In genomic region chr12:4279120-4279690, GRCh38 we compare ENCODE assay signal across 13 cellular contexts. TPM values are rescaled to one million over a fixed set of nuclear protein-coding genes. Genes with fewer than 3 reads are reported as not detected.
A peak's percentile ranks its signal among the peaks of the same experiment; 100 is the strongest.
DNase-seq lines count a peak whose midpoint lies in the region; ATAC-seq and TF ChIP-seq lines count a peak whose summit lies in the region.
"Had no signal": no experiment of that assay in that cellular context is flagged by ENCODE, and none has a peak within 500 bp of the region (broad histone marks: within the 10 kb centered on the region; RNA-seq: fewer than 3 reads in every experiment).

No MANE protein-coding gene starts in this region.

- H3K36me3 ChIP-seq in Caco-2 (ENCODE audit: control insufficient read depth, insufficient read depth, low read length) (no peaks in the 10 kb centered on the region), OCI-LY3 (replicated peaks; ENCODE audit: low read depth, low read length) (peaks cover 96% of the 10 kb centered on the region)
- H3K36me3 ChIP-seq: right lobe of liver had no signal

- no TSS peak for BruUV-seq in Caco-2 (replicated peaks; lab: Mats Ljungman, UMichigan)

- ATAC-seq in HG03378 (IDR thresholded peaks at IDR 0.05; ENCODE audit: unreplicated experiment) (no peak), GM18907 (IDR thresholded peaks at IDR 0.05; ENCODE audit: unreplicated experiment) (no peak)

- CTCF ChIA-PET in Caco-2 (lab: Charles Lee) = interaction anchor here (0.6 to 3.9 kb wide), 3 partner anchors 25 to 395 kb away, joined by 3 to 93 read pairs (median 47); no protein-coding TSS in a partner anchor

- H3K27me3 Mint-ChIP-seq in Caco-2 (ENCODE audit: insufficient read depth, unreplicated experiment) = peaks cover 15% of the 10 kb centered on the region
- no peaks in the 10 kb centered on the region for H3K27me3 Mint-ChIP-seq in neural crest cell (ENCODE audit: low read depth)

- H3K4me3 ChIP-seq in Caco-2 (ENCODE audit: low read depth, low read length) = no peak overlapping the region
- H3K4me3 ChIP-seq in OCI-LY3 (ENCODE audit: low read length) = peak overlapping the region; percentile 93
- peak overlapping the region in 42 of 59 donors; percentile 0 to 89 (median 31) for H3K4me3 ChIP-seq in dorsolateral prefrontal cortex
- H3K4me3 ChIP-seq: right lobe of liver had no signal

- H3K9me3 ChIP-seq in Caco-2 (no peaks in the 10 kb centered on the region), OCI-LY3 (ENCODE audit: insufficient read depth, low read length) (no peaks in the 10 kb centered on the region)
- H3K9me3 ChIP-seq: right lobe of liver had no signal

- H3K4me1 ChIP-seq in Caco-2 (peaks cover 35% of the 10 kb centered on the region), OCI-LY3 (ENCODE audit: low read length) (peaks cover 75% of the 10 kb centered on the region)

- H3K4me1 Mint-ChIP-seq in Caco-2 (ENCODE audit: low read depth, unreplicated experiment) (peaks cover 45% of the 10 kb centered on the region), neural crest cell (peaks cover 73% of the 10 kb centered on the region)

- DNase-seq in Caco-2 (peak in 1 of 2 experiments; percentile 17), dorsolateral prefrontal cortex (no peak), neural crest cell (ENCODE audit: low read depth, low spot score) (no peak), cerebellar cortex (ENCODE audit: low spot score) (no peak)
- DNase-seq: activated effector memory CD4-positive, alpha-beta T cell treated with Interleukin-2 at 50 U/mL for 16 hours; KG1; NCI-H1694; NCI-H748 treated with DMSO at 0.1 percent for 48 hours; SHP77 treated with DMSO at 0.1 percent for 48 hours had no signal

- peak overlapping the region; percentile 92 for H3K4me2 ChIP-seq in OCI-LY3 (ENCODE audit: low read length)

- no peak overlapping the region for H2AFZ ChIP-seq in OCI-LY3 (ENCODE audit: low read depth, low read length)

- POLR2A ChIA-PET in Caco-2 (lab: Charles Lee) = interaction anchor here (0.6 to 1.0 kb wide), 4 partner anchors 31 to 406 kb away, joined by 3 to 7 read pairs (median 5); no protein-coding TSS in a partner anchor

- intact Hi-C loops in Caco-2 (cut with micrococcal nuclease; ENCODE audit: unreplicated experiment) (no loop called here), dorsolateral prefrontal cortex (cut with DNase I) (loop anchor here (5.0 to 10.0 kb wide), 4 partner anchors 237 to 977 kb away; no protein-coding TSS in a partner anchor)

- H3K36me3 Mint-ChIP-seq in Caco-2 (ENCODE audit: insufficient read depth, unreplicated experiment) (peaks cover 60% of the 10 kb centered on the region), neural crest cell (ENCODE audit: low read depth) (peaks cover 39% of the 10 kb centered on the region)

- H4K20me1 ChIP-seq in OCI-LY3 (ENCODE audit: insufficient read depth, low read length) = peaks cover 84% of the 10 kb centered on the region

- H3K9me3 Mint-ChIP-seq in Caco-2 (ENCODE audit: unreplicated experiment) = no peaks in the 10 kb centered on the region
- H3K9me3 Mint-ChIP-seq in neural crest cell = no peaks in the 10 kb centered on the region

- H3K79me2 ChIP-seq in OCI-LY3 (ENCODE audit: low read length) = peaks cover 100% of the 10 kb centered on the region

- H3K4me3 Mint-ChIP-seq in Caco-2 (ENCODE audit: unreplicated experiment) (peak overlapping the region; percentile 37), neural crest cell (peak overlapping the region; percentile 81)

- peak overlapping the region; percentile 99; the same call in 1 of the 2 replicates for H3K9ac ChIP-seq in OCI-LY3 (ENCODE audit: low read length)

- H3K27ac ChIP-seq in OCI-LY3 (ENCODE audit: low read length) (peak overlapping the region; percentile 86), dorsolateral prefrontal cortex (peak overlapping the region in 28 of 59 donors; percentile 0 to 89 (median 53))
- H3K27ac ChIP-seq: right lobe of liver had no signal

- H3K27ac Mint-ChIP-seq in Caco-2 (ENCODE audit: unreplicated experiment) (no peak overlapping the region), neural crest cell (ENCODE audit: unreplicated experiment) (no peak overlapping the region)

- H3K27me3 ChIP-seq in Caco-2 (replicated peaks; ENCODE audit: control insufficient read depth, insufficient read depth, low read length) (peaks cover 5% of the 10 kb centered on the region), OCI-LY3 (ENCODE audit: low read depth, low read length) (no peaks in the 10 kb centered on the region), dorsolateral prefrontal cortex (peaks cover 0 to 49% (median under 1%) of the 10 kb centered on the region in 45 donors)

- TF ChIP-seq CTCF in Caco-2 (IDR thresholded peaks at IDR 0.05; ENCODE audit: insufficient read depth in 1 of 2, low read depth in 1 of 2, low read length in 1 of 2, severe bottlenecking in 1 of 2, unreplicated experiment in 1 of 2) (no peak), OCI-LY3 (IDR thresholded peaks at IDR 0.05; ENCODE audit: low read depth, low read length) (no peak), dorsolateral prefrontal cortex (IDR thresholded peaks at IDR 0.05 in 54 of 56, conservative IDR thresholded peaks at IDR 0.05 in 2 of 56; ENCODE audit: low read depth in 1 of 56, partially characterized antibody in 56 of 56) (no peak), neural crest cell (conservative IDR thresholded peaks at IDR 0.05) (no peak)

RNA-seq across cellular contexts. Expression of gene CCND2, which starts 5.6 kb away (rescaled TPM):
- total RNA-seq in Caco-2 (2022) = 113 and 145 TPM in 2 replicates
- 100 to 1,000 TPM in 100 of 120 experiments, 10 to 100 TPM in 20; 42.3 to 172 (median 122) TPM for total RNA-seq in dorsolateral prefrontal cortex
- 186 TPM in 2 replicates for total RNA-seq in neural crest cell

RNA-seq across cellular contexts. Expression of gene TIGAR, which starts 41.8 kb away (rescaled TPM):
- total RNA-seq in Caco-2 (2022) (36.7 and 42.7 TPM in 2 replicates), dorsolateral prefrontal cortex (10 to 100 TPM in 108 of 120 experiments, 1 to 10 TPM in 12; 6.8 to 24.9 (median 15.4) TPM), neural crest cell (15.4 and 18.1 TPM in 2 replicates)
